8 cellular contexts compared by ENCODE assay signal in genomic region chr5:148290271-148291195, GRCh38. TPM values are rescaled to one million over a fixed set of nuclear protein-coding genes. Genes with fewer than 3 reads are reported as not detected.
A peak's percentile ranks its signal among the peaks of the same experiment; 100 is the strongest.
DNase-seq lines count a peak whose midpoint lies in the region; ATAC-seq, FAIRE-seq and TF ChIP-seq lines count a peak whose summit lies in the region.

No MANE protein-coding gene starts in this region.

- no peaks in the 10 kb centered on the region for H3K36me3 ChIP-seq in right atrium auricular region

- no peaks in the 10 kb centered on the region for H3K36me3 Mint-ChIP-seq in activated naive CD4-positive, alpha-beta T cell treated with anti-CD3 and anti-CD28 coated beads, Interleukin-2, amount 10 ng/mL, durations not matched to agents 7 days and 5 days

- no peaks in the 10 kb centered on the region for H3K4me1 ChIP-seq in right atrium auricular region

- TF ChIP-seq CTCF in D721Med (IDR thresholded peaks at IDR 0.05; ENCODE audit: insufficient read depth, missing control alignments) (peak; percentile 49), right atrium auricular region (IDR thresholded peaks at IDR 0.05) (peak; percentile 33 to 67)

- H3K27ac Mint-ChIP-seq in activated naive CD4-positive, alpha-beta T cell treated with anti-CD3 and anti-CD28 coated beads, Interleukin-2, amount 10 ng/mL, durations not matched to agents 7 days and 5 days, result no peak overlapping the region

- CTCF ChIA-PET in activated naive CD4-positive, alpha-beta T cell treated with anti-CD3 and anti-CD28 coated beads, Interleukin-2, amount 10 ng/mL, durations not matched to agents 7 days and 5 days (lab: Charles Lee), result interaction anchor here (0.8 to 1.3 kb wide), 4 partner anchors 9 to 440 kb away, joined by 3 to 5 read pairs (median 4); no protein-coding TSS in a partner anchor

- FAIRE-seq in D721Med (lab: Jason Lieb, UNC), result no peak

- no peak overlapping the region for H3K4me3 ChIP-seq in right atrium auricular region

- H3K9me3 ChIP-seq in right atrium auricular region, result no peaks in the 10 kb centered on the region

- DNase-seq in D721Med (ENCODE audit: insufficient read length, low spot score) (no peak), RPMI7951 (ENCODE audit: low read depth) (peak; percentile 5), right atrium auricular region (ENCODE audit: low spot score) (no peak)
- DNase-seq in activated naive CD4-positive, alpha-beta T cell treated with anti-CD3 and anti-CD28 coated beads, Interleukin-2, amount 10 ng/mL, durations not matched to agents 7 days and 5 days, result no peak
- DNase-seq in activated CD4-positive, alpha-beta T cell treated with anti-CD3 and anti-CD28 coated beads, Interleukin-2, amount 50 U/mL, for 1 hour, result no peak

- H3K27ac ChIP-seq in right atrium auricular region, result no peak overlapping the region

- no peaks in the 10 kb centered on the region for H3K9me3 Mint-ChIP-seq in activated naive CD4-positive, alpha-beta T cell treated with anti-CD3 and anti-CD28 coated beads, Interleukin-2, amount 10 ng/mL, durations not matched to agents 7 days and 5 days

- no peaks in the 10 kb centered on the region for H3K4me1 Mint-ChIP-seq in activated naive CD4-positive, alpha-beta T cell treated with anti-CD3 and anti-CD28 coated beads, Interleukin-2, amount 10 ng/mL, durations not matched to agents 7 days and 5 days

- H3K27me3 ChIP-seq in right atrium auricular region, result no peaks in the 10 kb centered on the region

- H3K27me3 Mint-ChIP-seq in activated naive CD4-positive, alpha-beta T cell treated with anti-CD3 and anti-CD28 coated beads, Interleukin-2, amount 10 ng/mL, durations not matched to agents 7 days and 5 days, result no peaks in the 10 kb centered on the region

- ATAC-seq in HG03378 (IDR thresholded peaks at IDR 0.05; ENCODE audit: unreplicated experiment), result peak; percentile 66
- ATAC-seq in GM18909 (IDR thresholded peaks at IDR 0.05; ENCODE audit: poor library complexity, unreplicated experiment), result no peak
- no peak for ATAC-seq in GM19467 (IDR thresholded peaks at IDR 0.05; ENCODE audit: unreplicated experiment)

- no peak overlapping the region for H3K4me3 Mint-ChIP-seq in activated naive CD4-positive, alpha-beta T cell treated with anti-CD3 and anti-CD28 coated beads, Interleukin-2, amount 10 ng/mL, durations not matched to agents 7 days and 5 days

RNA-seq across cellular contexts. Expression of gene SPINK7, which starts 21.7 kb away (rescaled TPM):
- not detected in 2 replicates for total RNA-seq in RPMI7951 (2014; rRNA removed; shearing (Covaris generic))
- not detected for total RNA-seq in right atrium auricular region

RNA-seq across cellular contexts. Expression of gene SPINK13, which starts 21.9 kb away (rescaled TPM):
- not detected in 2 replicates for total RNA-seq in RPMI7951 (2014; rRNA removed; shearing (Covaris generic))
- not detected for total RNA-seq in right atrium auricular region

RNA-seq across cellular contexts. Expression of gene SPINK9, which starts 44.8 kb away (rescaled TPM):
- total RNA-seq in RPMI7951 (2014; rRNA removed; shearing (Covaris generic)), result not detected in 2 replicates
- total RNA-seq in right atrium auricular region, result not detected

RNA-seq across cellular contexts. Expression of gene MARCOL, which starts 52.2 kb away (rescaled TPM):
- not detected in 2 replicates for total RNA-seq in RPMI7951 (2014; rRNA removed; shearing (Covaris generic))
- not detected for total RNA-seq in right atrium auricular region
